ENCODE assay signal across 8 cellular contexts in genomic region chr1:8395433-8395866, GRCh38.
DNase-seq lines count a peak whose midpoint lies in the region; ATAC-seq, FAIRE-seq and TF ChIP-seq lines count a peak whose summit lies in the region.

No MANE protein-coding gene starts in this region.

- no peak for TF ChIP-seq CTCF in coronary artery (IDR thresholded peaks at IDR 0.05)

- FAIRE-seq in urothelium cell line (lab: Jason Lieb, UNC): no peak

- no peak overlapping the region for H3K4me3 ChIP-seq in coronary artery

- peak; percentile 79 for DNase-seq in NAMALWA (ENCODE audit: low spot score)
- DNase-seq in coronary artery (ENCODE audit: low spot score): no peak
- DNase-seq in sciatic nerve (ENCODE audit: low spot score): no peak
- DNase-seq in urothelium cell line (ENCODE audit: low spot score): no peak
- DNase-seq in stimulated activated naive CD4-positive, alpha-beta T cell treated with Interleukin-2 at 50 U/mL for 16 hours (lab: John Stamatoyannopoulos, UW): no peak

- H3K27ac ChIP-seq in coronary artery: peak overlapping the region; percentile 32 to 84

- peak; percentile 42 for ATAC-seq in GM19324 (IDR thresholded peaks at IDR 0.05; ENCODE audit: low FRiP score, unreplicated experiment)
- ATAC-seq in sciatic nerve: peak; percentile 33
- ATAC-seq in HG03432 (IDR thresholded peaks at IDR 0.05; ENCODE audit: unreplicated experiment): no peak
- no peak for ATAC-seq in HG03097 (IDR thresholded peaks at IDR 0.05; ENCODE audit: low FRiP score, unreplicated experiment)

- intact Hi-C loops in sciatic nerve (cut with DNase I): loop anchor here (1.0 kb wide), 1 partner anchor 20 kb away; no protein-coding TSS in a partner anchor

Comparison
In these comparisons a context has a peak if more than half of its experiments do, and no peak if none do; other contexts are left out.
1. ATAC-seq: peak in GM19324 (single experiment) and sciatic nerve (single experiment); none in HG03432 (single experiment) and HG03097 (single experiment).